In genomic region chr20:62364911-62365736, GRCh38 we compare ENCODE assay signal across 1 cellular context.
TF ChIP-seq lines count a peak whose summit lies in the region.

No MANE protein-coding gene starts in this region.

TF ChIP-seq in WTC11, 78 proteins besides CTCF, POLR2A, EP300 and RAD21 (continued from another document):
- no peak for TF ChIP-seq AFF4 (CRISPR knock-in tag; IDR thresholded peaks at IDR 0.05; ENCODE audit: borderline replicate concordance)
- no peak for TF ChIP-seq ESRRA (CRISPR knock-in tag; IDR thresholded peaks at IDR 0.05; ENCODE audit: borderline replicate concordance)
- no peak for TF ChIP-seq MXD4 (CRISPR knock-in tag; IDR thresholded peaks at IDR 0.05; ENCODE audit: borderline replicate concordance)
- no peak for TF ChIP-seq CBFB (CRISPR knock-in tag; IDR thresholded peaks at IDR 0.05; ENCODE audit: low read depth)
- TF ChIP-seq SP1 (CRISPR knock-in tag; conservative IDR thresholded peaks at IDR 0.05): no peak
- no peak for TF ChIP-seq IRF1 (CRISPR knock-in tag; IDR thresholded peaks at IDR 0.05)
